In the genomic region with DNA sequence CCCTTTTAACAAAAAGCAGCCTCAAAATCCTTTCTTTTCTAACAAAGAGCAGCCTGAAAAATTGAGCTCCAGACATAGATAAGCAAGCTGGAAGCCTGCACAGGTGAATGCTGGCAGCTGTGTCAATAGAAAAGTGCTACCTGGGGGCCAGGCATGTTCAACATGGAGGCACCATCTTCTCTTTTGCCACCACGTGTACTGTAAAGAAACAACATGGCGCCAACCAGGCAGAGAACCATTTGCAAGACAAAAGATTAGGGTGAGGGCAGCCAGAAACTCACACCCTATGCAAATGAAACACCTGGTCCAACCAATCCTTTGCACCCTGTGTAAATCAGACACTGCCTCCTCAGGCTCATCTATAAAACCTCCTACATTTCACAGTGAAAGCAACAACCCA, we compare ENCODE assay signal across 15 cellular contexts.
"Had no signal": no experiment of that assay in that cellular context is flagged by ENCODE, and none has a peak within 500 bp of the region (broad histone marks: within the 10 kb centered on the region; RNA-seq: fewer than 3 reads in every experiment).

No MANE protein-coding gene starts in this region.

- H3K9me3 Mint-ChIP-seq: activated CD4-positive, alpha-beta memory T cell treated with anti-CD3 and anti-CD28 coated beads, Interleukin-2, amount 10 ng/mL, durations not matched to agents 7 days and 5 days; activated naive CD8-positive, alpha-beta T cell treated with anti-CD3 and anti-CD28 coated beads for 36 hours; activated T-cell treated with anti-CD3 and anti-CD28 coated beads, Interleukin-2, amount 50 U/mL, for 72 hours; stimulated activated effector memory CD8-positive, alpha-beta T cell treated with anti-CD3 and anti-CD28 coated beads, Interleukin-12 subunit alpha, Interleukin-12 subunit beta, amount 100 ng/mL, for 72 hours had no signal

- H3K4me1 ChIP-seq: right atrium auricular region had no signal

- H3K36me3 Mint-ChIP-seq: activated naive CD8-positive, alpha-beta T cell treated with anti-CD3 and anti-CD28 coated beads for 36 hours; stimulated activated effector memory CD8-positive, alpha-beta T cell treated with anti-CD3 and anti-CD28 coated beads, Interleukin-12 subunit alpha, Interleukin-12 subunit beta, amount 100 ng/mL, for 72 hours had no signal

- H3K27me3 ChIP-seq: right atrium auricular region, thyroid gland had no signal

- H3K9me3 ChIP-seq: lower lobe of right lung, right atrium auricular region, thyroid gland had no signal

- H3K36me3 ChIP-seq: lower lobe of right lung, right atrium auricular region, thyroid gland had no signal

- H3K4me1 Mint-ChIP-seq: activated CD4-positive, alpha-beta memory T cell treated with anti-CD3 and anti-CD28 coated beads, Interleukin-2, amount 10 ng/mL, durations not matched to agents 7 days and 5 days; activated CD4-positive, alpha-beta T cell treated with anti-CD3 and anti-CD28 coated beads for 36 hours; activated naive CD8-positive, alpha-beta T cell treated with anti-CD3 and anti-CD28 coated beads for 36 hours; stimulated activated effector memory CD8-positive, alpha-beta T cell treated with anti-CD3 and anti-CD28 coated beads, Interleukin-12 subunit alpha, Interleukin-12 subunit beta, amount 100 ng/mL, for 72 hours had no signal

- H3K27ac ChIP-seq: lower lobe of right lung, right atrium auricular region, thyroid gland had no signal

- H3K4me3 Mint-ChIP-seq: activated CD4-positive, alpha-beta memory T cell treated with anti-CD3 and anti-CD28 coated beads, Interleukin-2, amount 10 ng/mL, durations not matched to agents 7 days and 5 days; activated CD4-positive, alpha-beta T cell treated with anti-CD3 and anti-CD28 coated beads for 36 hours; activated naive CD8-positive, alpha-beta T cell treated with anti-CD3 and anti-CD28 coated beads for 36 hours; activated T-cell treated with anti-CD3 and anti-CD28 coated beads, Interleukin-2, amount 50 U/mL, for 72 hours; endodermal cell; naive B cell; stimulated activated effector memory CD8-positive, alpha-beta T cell treated with anti-CD3 and anti-CD28 coated beads, Interleukin-12 subunit alpha, Interleukin-12 subunit beta, amount 100 ng/mL, for 72 hours had no signal

- H3K27me3 Mint-ChIP-seq: activated CD4-positive, alpha-beta memory T cell treated with anti-CD3 and anti-CD28 coated beads, Interleukin-2, amount 10 ng/mL, durations not matched to agents 7 days and 5 days; activated CD4-positive, alpha-beta T cell treated with anti-CD3 and anti-CD28 coated beads for 36 hours; activated naive CD8-positive, alpha-beta T cell treated with anti-CD3 and anti-CD28 coated beads for 36 hours; naive B cell had no signal

- H3K27ac Mint-ChIP-seq: activated CD4-positive, alpha-beta memory T cell treated with anti-CD3 and anti-CD28 coated beads, Interleukin-2, amount 10 ng/mL, durations not matched to agents 7 days and 5 days; activated CD4-positive, alpha-beta T cell treated with anti-CD3 and anti-CD28 coated beads for 36 hours; activated naive CD8-positive, alpha-beta T cell treated with anti-CD3 and anti-CD28 coated beads for 36 hours; activated T-cell treated with anti-CD3 and anti-CD28 coated beads, Interleukin-2, amount 50 U/mL, for 72 hours; endodermal cell; stimulated activated effector memory CD8-positive, alpha-beta T cell treated with anti-CD3 and anti-CD28 coated beads, Interleukin-12 subunit alpha, Interleukin-12 subunit beta, amount 100 ng/mL, for 72 hours had no signal

- H3K4me3 ChIP-seq: lower lobe of right lung, right atrium auricular region, smooth muscle cell, thyroid gland had no signal

- H3K4me2 ChIP-seq: smooth muscle cell had no signal

- DNase-seq: activated CD4-positive, alpha-beta memory T cell treated with anti-CD3 and anti-CD28 coated beads, Interleukin-2, amount 10 ng/mL, durations not matched to agents 7 days and 5 days; activated CD4-positive, alpha-beta T cell treated with anti-CD3 and anti-CD28 coated beads for 36 hours; activated gamma-delta T cell treated with Interleukin-2 at 50 U/mL for 16 hours; activated naive CD8-positive, alpha-beta T cell treated with anti-CD3 and anti-CD28 coated beads for 36 hours; activated T-cell treated with anti-CD3 and anti-CD28 coated beads, Interleukin-2, amount 50 U/mL, for 72 hours; anterior cingulate cortex; endodermal cell; erythroblast; lower lobe of right lung; midbrain; naive B cell had no signal
